11 cellular contexts compared by ENCODE assay signal in the genomic region with DNA sequence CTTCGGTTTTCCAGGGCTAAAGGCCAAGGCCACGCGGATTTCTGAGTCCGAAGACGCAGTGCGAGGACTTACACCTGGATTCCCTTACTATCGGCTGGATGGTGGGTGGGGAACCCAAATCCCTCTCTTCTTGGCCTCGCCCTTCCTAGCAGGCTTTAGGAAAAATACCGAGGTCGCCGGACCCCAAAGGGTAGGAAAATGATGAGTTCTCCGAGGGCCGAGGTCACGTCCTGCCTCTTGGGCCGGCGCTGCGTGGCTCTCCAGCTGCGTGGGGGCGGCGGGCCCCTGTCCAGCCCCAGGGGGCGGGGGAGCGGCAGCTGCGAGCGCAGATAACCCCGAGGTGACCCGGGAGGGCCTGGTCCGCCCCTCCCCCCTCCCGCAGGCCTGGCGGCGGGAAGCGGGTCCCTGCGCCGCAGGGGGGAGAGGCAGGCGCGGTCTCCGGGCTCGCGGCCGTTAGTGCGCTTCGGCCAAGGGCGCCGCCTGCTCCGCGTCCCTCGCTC. TPM values are rescaled to one million over a fixed set of nuclear protein-coding genes. Genes with fewer than 3 reads are reported as not detected.
A peak's percentile ranks its signal among the peaks of the same experiment; 100 is the strongest.
DNase-seq lines count a peak whose midpoint lies in the region; ATAC-seq, FAIRE-seq and TF ChIP-seq lines count a peak whose summit lies in the region.
"Had no signal": no experiment of that assay in that cellular context is flagged by ENCODE, and none has a peak within 500 bp of the region (broad histone marks: within the 10 kb centered on the region; RNA-seq: fewer than 3 reads in every experiment).

No MANE protein-coding gene starts in this region.

- H3K9me3 ChIP-seq in K562 (replicated peaks; ENCODE audit: control insufficient read depth, insufficient read depth, low read depth, low read length): no peaks in the 10 kb centered on the region; the same call in 1 of the 2 replicates
- H3K9me3 ChIP-seq in parathyroid adenoma (ENCODE audit: control insufficient read depth, low read length): no peaks in the 10 kb centered on the region
- H3K9me3 ChIP-seq in uterus: no peaks in the 10 kb centered on the region

- H3K79me2 ChIP-seq in K562 (ENCODE audit: control insufficient read depth, insufficient read depth, low read length): peaks cover 43% of the 10 kb centered on the region
- H3K79me2 ChIP-seq in parathyroid adenoma: no peaks in the 10 kb centered on the region

- H2AFZ ChIP-seq in K562 (ENCODE audit: low read depth, low read length) (peak overlapping the region; percentile 89), parathyroid adenoma (no peak overlapping the region)

- H3K4me1 ChIP-seq in K562 (replicated peaks in 1 of 2; ENCODE audit: control insufficient read depth in 2 of 2, insufficient read depth in 2 of 2, low read length in 2 of 2) (peaks cover 12 to 50% of the 10 kb centered on the region in 2 experiments), parathyroid adenoma (peaks cover 8% of the 10 kb centered on the region), uterus (peaks cover 0 to 29% of the 10 kb centered on the region in 2 donors)

- H3K4me3 ChIP-seq in HL-60 (replicated peaks; ENCODE audit: insufficient read depth, low read length) (peak overlapping the region; percentile 49; the same call in 1 of the 2 replicates), K562 (peak overlapping the region; percentile 73), parathyroid adenoma (ENCODE audit: low read depth, low read length) (no peak overlapping the region), uterus (no peak overlapping the region)

- WGBS in K562 (ENCODE audit: insufficient coverage, low coverage, missing lambda C conversion rate): 7% methylated on average over 11 of the region's 46 CpGs

- TF ChIP-seq CTCF in HL-60 (IDR thresholded peaks at IDR 0.05; ENCODE audit: insufficient read depth, low read length) (no peak), K562 (IDR thresholded peaks at IDR 0.05 in 2 of 3, conservative IDR thresholded peaks at IDR 0.05 in 1 of 3; ENCODE audit: insufficient read depth in 2 of 3, low read depth in 1 of 3, low read length in 3 of 3) (no peak), parathyroid adenoma (IDR thresholded peaks at IDR 0.05) (no peak), uterus (IDR thresholded peaks at IDR 0.05) (no peak)

- peak overlapping the region; percentile 74 for H3K4me2 ChIP-seq in K562 (ENCODE audit: insufficient read depth, low read length)
- H3K4me2 ChIP-seq in parathyroid adenoma (ENCODE audit: low read length): peak overlapping the region; percentile 11

- intact Hi-C loops in K562 (cut with micrococcal nuclease): loop anchor here (5.0 kb wide), 1 partner anchor 137 kb away; no protein-coding TSS in a partner anchor
- intact Hi-C loops in uterus (cut with DNase I; ENCODE audit: low total_unique reads): loop anchor here (10.0 kb wide), 1 partner anchor 420 kb away; no protein-coding TSS in a partner anchor

- H3K27ac ChIP-seq in HL-60 (replicated peaks) (no peak overlapping the region), K562 (ENCODE audit: extremely low read depth, low read depth, low read length) (peak overlapping the region; percentile 99), parathyroid adenoma (no peak overlapping the region), uterus (no peak overlapping the region)

- H3K36me3 ChIP-seq in K562 (ENCODE audit: control insufficient read depth, insufficient read depth, low read length) (peaks cover 27% of the 10 kb centered on the region; the same call in 2 of the 3 replicates), parathyroid adenoma (ENCODE audit: control insufficient read depth, insufficient read depth, low read length) (no peaks in the 10 kb centered on the region), uterus (no peaks in the 10 kb centered on the region)

- peak; percentile 94 for TF ChIP-seq EP300 in K562 (IDR thresholded peaks at IDR 0.05; ENCODE audit: low read length)

- in situ Hi-C loops in K562 (cut with MboI): no loop called here
- in situ Hi-C loops in G401 (cut with HindIII; ENCODE audit: low sequenced_read_pairs): no loop called here

- H3K9me1 ChIP-seq in K562 (ENCODE audit: control insufficient read depth, insufficient read depth, low read length): no peaks in the 10 kb centered on the region

- CTCF ChIA-PET in K562 (lab: Yijun Ruan, JAX; ENCODE audit: low intra/inter-chr PET ratio): no interaction called here

- H3K9ac ChIP-seq in K562 (ENCODE audit: insufficient read depth in 1 of 2, low read depth in 2 of 2, low read length in 2 of 2): peak overlapping the region; percentile 90 to 98
- H3K9ac ChIP-seq in parathyroid adenoma: no peak overlapping the region

- FAIRE-seq in K562 (lab: Jason Lieb, UNC): peak; percentile 81
- FAIRE-seq: A204.1, endometrium had no signal

- POLR2A ChIA-PET in K562 (lab: Yijun Ruan, JAX): interaction anchor here (0.6 to 1.4 kb wide), 3 partner anchors 19 to 96 kb away, joined by 3 to 4 read pairs (median 3); no protein-coding TSS in a partner anchor

- peaks cover 5% of the 10 kb centered on the region; the same call in 1 of the 2 replicates for H4K20me1 ChIP-seq in K562 (replicated peaks; ENCODE audit: control insufficient read depth, insufficient read depth, low read length)

- DNase-seq in NCI-H146 treated with DMSO at 0.1 percent for 48 hours (lab: John Stamatoyannopoulos, UW; ENCODE audit: unreplicated experiment) (peak; percentile 31), NCI-H146 (lab: John Stamatoyannopoulos, UW) (no peak), HL-60 (ENCODE audit: low read depth in 1 of 2, low spot score in 1 of 2) (no peak), K562 (ENCODE audit: extremely low read depth in 1 of 4, low spot score in 3 of 4) (peak; percentile 90 to 94 (median 92)), uterus (no peak), G401 (ENCODE audit: low spot score) (no peak)
- DNase-seq in activated CD4-positive, CD25-positive, alpha-beta regulatory T cell treated with anti-CD3 and anti-CD28 coated beads, Interleukin-2, amount 50 U/mL, for 72 hours: no peak

- BruUV-seq in K562 (replicated peaks; lab: Mats Ljungman, UMichigan): no TSS peak

- no peak for TF ChIP-seq RAD21 in K562 (CRISPR knock-in tag; conservative IDR thresholded peaks at IDR 0.05 in 1 of 2, IDR thresholded peaks at IDR 0.05 in 1 of 2)

- H3K27me3 ChIP-seq in HL-60 (ENCODE audit: insufficient read depth, poor library complexity, severe bottlenecking) (peaks cover 92% of the 10 kb centered on the region), K562 (ENCODE audit: control insufficient read depth in 2 of 2, insufficient read depth in 2 of 2, low read length in 2 of 2) (0 out of 5 replicates have a peak, but pooled peaks cover 0 to 10% of the 10 kb centered on the region in 2 experiments), parathyroid adenoma (ENCODE audit: control insufficient read depth, insufficient read depth, low read length) (peaks cover 10% of the 10 kb centered on the region), uterus (peaks cover 20 to 82% of the 10 kb centered on the region in 2 donors)

- peak; percentile 74 for ATAC-seq in K562

- TF ChIP-seq POLR2A in K562 (conservative IDR thresholded peaks at IDR 0.05): no peak
- TF ChIP-seq POLR2A in uterus (IDR thresholded peaks at IDR 0.05): no peak

RNA-seq across cellular contexts. Expression of a gene that starts 0.8 kb away (rescaled TPM):
- total RNA-seq in K562 (2011; cell fraction: chromatin; rRNA removed; ENCODE audit: low replicate concordance): 2.2 and 9.0 TPM in 2 replicates
- 13.3 and 15.8 TPM in 2 replicates for total RNA-seq in K562 (2011; cell fraction: nucleolus; rRNA removed)
- 5.8 and 6.7 TPM in 2 replicates for total RNA-seq in K562 (2011; cell fraction: nucleoplasm; rRNA removed)
- total RNA-seq in K562 (2014; rRNA removed) (26.8 and 42.7 TPM in 2 replicates), K562 (2014; rRNA removed; fragmentation: Illumina TruSeq; extraction: Trizol) (0.41 and 0.58 TPM in 2 replicates), K562 (2015; rRNA removed; fragmentation: Illumina TruSeq; extraction: Trizol) (7.4 and 9.6 TPM in 2 replicates), K562 (2021) (43.2 and 43.5 TPM in 2 replicates), uterus (not detected)
- polyA plus RNA-seq in K562 (2011; rRNA removed) (1.2 and 2.8 TPM in 2 replicates), K562 (2014; fragmentation: Illumina TruSeq; extraction: Trizol) (0.55 and 2.8 TPM in 2 replicates), K562 (2014; fragmentation: Nextera tagmentation; extraction: Ambion mirVana) (not detected), K562 (2014; rRNA removed) (20.5 and 24.5 TPM in 2 replicates)
- 4.1 and 13.3 TPM in 2 replicates for polyA plus RNA-seq in K562 (2011; cell fraction: cytosol; rRNA removed)
- 3.4 and 9.2 TPM in 2 replicates for polyA plus RNA-seq in K562 (2011; cell fraction: nucleus; rRNA removed)
- polyA plus RNA-seq in K562 (2012): 7.9 and 14.4 TPM in 2 replicates
- 0.33 and 0.56 TPM in 2 replicates for polyA minus RNA-seq in K562 (2011; rRNA and poly(A)+ RNA removed)
- polyA minus RNA-seq in K562 (2011; cell fraction: cytosol; rRNA and poly(A)+ RNA removed): 8.2 and 15.7 TPM in 2 replicates
- polyA minus RNA-seq in K562 (2011; cell fraction: nucleus; rRNA and poly(A)+ RNA removed): 4.8 and 5.0 TPM in 2 replicates
- total RNA-seq in G401 (2014; rRNA removed; shearing (Covaris generic)): not detected in 2 replicates
- total RNA-seq: activated CD4-positive, alpha-beta T cell treated with anti-CD3 and anti-CD28 coated beads, Interleukin-2, amount 10 ng/mL, durations not matched to agents 24 days and 14 days had no signal

RNA-seq across cellular contexts. Expression of a gene that starts 13.0 kb away (rescaled TPM):
- total RNA-seq in K562 (2011; cell fraction: chromatin; rRNA removed; ENCODE audit: low replicate concordance): 0.42 TPM in 1 of 2 replicates, not detected in the other
- total RNA-seq in K562 (2011; cell fraction: nucleolus; rRNA removed): 0.33 TPM in 1 of 2 replicates, not detected in the other
- total RNA-seq in K562 (2011; cell fraction: nucleoplasm; rRNA removed): 0.38 TPM in 1 of 2 replicates, not detected in the other
- 0.36 and 0.37 TPM in 2 replicates for total RNA-seq in K562 (2014; rRNA removed)
- total RNA-seq in K562 (2014; rRNA removed; fragmentation: Illumina TruSeq; extraction: Trizol): 0.07 and 0.13 TPM in 2 replicates
- 0.07 TPM in 1 of 2 replicates, not detected in the other for total RNA-seq in K562 (2015; rRNA removed; fragmentation: Illumina TruSeq; extraction: Trizol)
- 0.40 and 0.58 TPM in 2 replicates for total RNA-seq in K562 (2021)
- polyA plus RNA-seq in K562 (2011; rRNA removed): 0.08 TPM in 1 of 2 replicates, not detected in the other
- polyA plus RNA-seq in K562 (2011; cell fraction: cytosol; rRNA removed): 0.10 TPM in 1 of 2 replicates, not detected in the other
- polyA plus RNA-seq in K562 (2011; cell fraction: nucleus; rRNA removed): 0.20 TPM in 1 of 2 replicates, not detected in the other
- polyA plus RNA-seq in K562 (2012): 0.26 and 0.44 TPM in 2 replicates
- polyA plus RNA-seq in K562 (2014; fragmentation: Illumina TruSeq; extraction: Trizol): 0.09 and 0.12 TPM in 2 replicates
- not detected for polyA plus RNA-seq in K562 (2014; fragmentation: Nextera tagmentation; extraction: Ambion mirVana)
- polyA plus RNA-seq in K562 (2014; rRNA removed): 0.05 and 0.37 TPM in 2 replicates
- polyA minus RNA-seq in K562 (2011; rRNA and poly(A)+ RNA removed): not detected in 2 replicates
- not detected in 2 replicates for polyA minus RNA-seq in K562 (2011; cell fraction: cytosol; rRNA and poly(A)+ RNA removed)
- polyA minus RNA-seq in K562 (2011; cell fraction: nucleus; rRNA and poly(A)+ RNA removed): not detected in 2 replicates
- not detected for total RNA-seq in uterus
- not detected in 2 replicates for total RNA-seq in G401 (2014; rRNA removed; shearing (Covaris generic))
- total RNA-seq: activated CD4-positive, alpha-beta T cell treated with anti-CD3 and anti-CD28 coated beads, Interleukin-2, amount 10 ng/mL, durations not matched to agents 24 days and 14 days had no signal

RNA-seq across cellular contexts. Expression of a gene that starts 19.2 kb away (rescaled TPM):
- total RNA-seq in K562 (2011; cell fraction: chromatin; rRNA removed; ENCODE audit: low replicate concordance): 149 and 187 TPM in 2 replicates
- 124 and 136 TPM in 2 replicates for total RNA-seq in K562 (2011; cell fraction: nucleolus; rRNA removed)
- 122 and 148 TPM in 2 replicates for total RNA-seq in K562 (2011; cell fraction: nucleoplasm; rRNA removed)
- total RNA-seq in K562 (2014; rRNA removed) (167 and 343 TPM in 2 replicates), K562 (2014; rRNA removed; fragmentation: Illumina TruSeq; extraction: Trizol) (175 and 182 TPM in 2 replicates), K562 (2015; rRNA removed; fragmentation: Illumina TruSeq; extraction: Trizol) (176 TPM in 2 replicates), K562 (2021) (184 and 188 TPM in 2 replicates), uterus (100 to 1,000 TPM in 2 of 4 donors, 10 to 100 TPM in 2; 57.2 to 156 (median 99.4) TPM)
- polyA plus RNA-seq in K562 (2011; rRNA removed) (284 and 291 TPM in 2 replicates), K562 (2014; fragmentation: Illumina TruSeq; extraction: Trizol) (225 and 269 TPM in 2 replicates), K562 (2014; fragmentation: Nextera tagmentation; extraction: Ambion mirVana) (100 to 1,000 TPM; 597 to 761 TPM), K562 (2014; rRNA removed) (226 and 272 TPM in 2 replicates)
- 229 and 238 TPM in 2 replicates for polyA plus RNA-seq in K562 (2011; cell fraction: cytosol; rRNA removed)
- 508 and 513 TPM in 2 replicates for polyA plus RNA-seq in K562 (2011; cell fraction: nucleus; rRNA removed)
- polyA plus RNA-seq in K562 (2012): 240 and 296 TPM in 2 replicates
- 277 and 350 TPM in 2 replicates for polyA minus RNA-seq in K562 (2011; rRNA and poly(A)+ RNA removed)
- polyA minus RNA-seq in K562 (2011; cell fraction: cytosol; rRNA and poly(A)+ RNA removed): 163 and 167 TPM in 2 replicates
- 142 and 231 TPM in 2 replicates for polyA minus RNA-seq in K562 (2011; cell fraction: nucleus; rRNA and poly(A)+ RNA removed)
- total RNA-seq in G401 (2014; rRNA removed; shearing (Covaris generic)): 101 and 157 TPM in 2 replicates

Comparison
In these comparisons a context has a peak if more than half of its experiments do, and no peak if none do; other contexts are left out.
1. DNase-seq: peak in NCI-H146 treated with DMSO at 0.1 percent for 48 hours (single experiment) and K562 (4 of 4); none in NCI-H146 (single experiment), HL-60 (0 of 2), activated CD4-positive, CD25-positive, alpha-beta regulatory T cell treated with anti-CD3 and anti-CD28 coated beads, Interleukin-2, amount 50 U/mL, for 72 hours (single experiment), uterus (0 of 2) and G401 (single experiment).
2. H3K4me3 ChIP-seq: peak in HL-60 (single experiment) and K562 (single experiment); none in parathyroid adenoma (single experiment) and uterus (0 of 2).